Comparison of ENCODE assay signal across 1 cellular context in the genomic region with DNA sequence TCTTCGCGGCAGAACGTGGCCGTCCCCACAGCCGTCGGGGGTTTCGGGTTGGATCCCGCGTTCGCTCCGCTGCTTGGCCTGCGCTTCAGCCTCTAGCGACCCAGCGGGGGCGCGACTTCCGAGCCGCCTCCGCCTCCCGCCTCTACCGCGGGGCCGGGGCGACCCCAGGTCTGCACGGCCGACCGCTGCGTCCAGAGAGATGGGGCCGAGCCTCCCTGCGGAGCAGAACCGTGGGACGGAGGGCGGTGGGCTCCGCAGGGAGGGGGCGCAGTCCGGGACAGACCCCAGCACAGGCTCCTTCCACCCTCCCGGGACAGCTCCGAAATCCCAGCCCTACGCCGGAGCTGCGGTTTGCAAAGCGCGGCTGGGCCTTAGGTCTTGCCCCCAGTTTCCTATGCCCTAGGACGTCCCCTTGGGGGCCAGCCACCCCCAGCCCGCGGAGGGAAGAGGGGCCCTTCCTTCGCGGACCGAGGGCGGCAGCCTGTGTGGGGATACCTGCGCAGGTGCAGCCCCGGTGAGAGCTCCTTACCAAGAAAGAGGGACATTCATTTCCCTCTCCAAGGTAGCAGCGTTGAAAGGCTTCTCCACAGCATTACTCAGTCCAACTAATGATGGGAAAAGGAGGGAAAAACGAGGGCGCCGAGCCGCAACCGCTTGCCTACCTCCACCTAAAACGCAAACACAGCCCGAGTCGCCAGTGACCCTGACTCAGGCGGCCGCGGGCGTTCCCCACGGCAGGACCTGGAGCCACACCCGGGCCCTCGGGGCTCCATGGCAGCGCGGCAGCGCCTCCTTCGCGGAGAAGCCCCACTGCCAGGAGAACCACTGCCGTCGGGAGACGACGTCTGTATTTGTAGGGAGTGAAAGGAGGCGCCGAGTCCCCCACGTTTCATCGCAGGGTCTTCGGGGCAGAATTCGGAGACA.
TF ChIP-seq lines count a peak whose summit lies in the region.

No MANE protein-coding gene starts in this region.

TF ChIP-seq in GM23338, 12 proteins besides CTCF, POLR2A, EP300 and RAD21 (continued from another document):
- TF ChIP-seq CREB1 (CRISPR knock-in tag; IDR thresholded peaks at IDR 0.05; ENCODE audit: low read depth): no peak
